Comparison of ENCODE assay signal across 21 cellular contexts in genomic region chr10:132679217-132679595, GRCh38.
A peak's percentile ranks its signal among the peaks of the same experiment; 100 is the strongest.
DNase-seq lines count a peak whose midpoint lies in the region; ATAC-seq and TF ChIP-seq lines count a peak whose summit lies in the region.
"Had no signal": no experiment of that assay in that cellular context is flagged by ENCODE, and none has a peak within 500 bp of the region (broad histone marks: within the 10 kb centered on the region; RNA-seq: fewer than 3 reads in every experiment).

No MANE protein-coding gene starts in this region.

- no peak for TF ChIP-seq CTCF in Caco-2 (IDR thresholded peaks at IDR 0.05; ENCODE audit: insufficient read depth in 1 of 2, low read depth in 1 of 2, low read length in 1 of 2, severe bottlenecking in 1 of 2, unreplicated experiment in 1 of 2)
- no peak for TF ChIP-seq CTCF in left lung (IDR thresholded peaks at IDR 0.05)
- no peak for TF ChIP-seq CTCF in suprapubic skin (IDR thresholded peaks at IDR 0.05)

- POLR2A ChIA-PET in activated CD4-positive, alpha-beta T cell treated with anti-CD3 and anti-CD28 coated beads for 36 hours (lab: Charles Lee) = no interaction called here
- POLR2A ChIA-PET in Caco-2 (lab: Charles Lee) = no interaction called here

- H3K27me3 ChIP-seq in Caco-2 (replicated peaks; ENCODE audit: control insufficient read depth, insufficient read depth, low read length) (no peaks in the 10 kb centered on the region), left lung (no peaks in the 10 kb centered on the region), suprapubic skin (no peaks in the 10 kb centered on the region)
- H3K27me3 ChIP-seq in effector memory CD4-positive, alpha-beta T cell (replicated peaks; ENCODE audit: control insufficient read depth, insufficient read depth, low read length, poor library complexity, severe bottlenecking) = no peaks in the 10 kb centered on the region

- H3K9me3 Mint-ChIP-seq in activated CD4-positive, alpha-beta T cell treated with anti-CD3 and anti-CD28 coated beads for 36 hours (ENCODE audit: low read depth) = no peaks in the 10 kb centered on the region
- H3K9me3 Mint-ChIP-seq in Caco-2 (ENCODE audit: unreplicated experiment) = no peaks in the 10 kb centered on the region
- H3K9me3 Mint-ChIP-seq: activated T-cell treated with anti-CD3 and anti-CD28 coated beads, Interleukin-2, amount 50 U/mL, for 4 hours had no signal

- TF ChIP-seq POLR2A in suprapubic skin (IDR thresholded peaks at IDR 0.05) = no peak

- H3K4me3 Mint-ChIP-seq in activated CD4-positive, alpha-beta T cell treated with anti-CD3 and anti-CD28 coated beads for 36 hours = no peak overlapping the region
- no peak overlapping the region for H3K4me3 Mint-ChIP-seq in Caco-2 (ENCODE audit: unreplicated experiment)
- H3K4me3 Mint-ChIP-seq: activated T-cell treated with anti-CD3 and anti-CD28 coated beads, Interleukin-2, amount 50 U/mL, for 4 hours; CD4-positive, CD25-positive, alpha-beta regulatory T cell had no signal

- H3K27me3 Mint-ChIP-seq in activated CD4-positive, alpha-beta T cell treated with anti-CD3 and anti-CD28 coated beads for 36 hours = no peaks in the 10 kb centered on the region
- H3K27me3 Mint-ChIP-seq in Caco-2 (ENCODE audit: insufficient read depth, unreplicated experiment) = no peaks in the 10 kb centered on the region
- H3K27me3 Mint-ChIP-seq: CD4-positive, CD25-positive, alpha-beta regulatory T cell had no signal

- peaks cover 1% of the 10 kb centered on the region; the same call in 1 of the 2 replicates for H3K36me3 ChIP-seq in Caco-2 (ENCODE audit: control insufficient read depth, insufficient read depth, low read length)
- H3K36me3 ChIP-seq in left lung = no peaks in the 10 kb centered on the region
- H3K36me3 ChIP-seq in suprapubic skin = no peaks in the 10 kb centered on the region
- no peaks in the 10 kb centered on the region for H3K36me3 ChIP-seq in effector memory CD4-positive, alpha-beta T cell (ENCODE audit: control insufficient read depth, insufficient read depth, low read length)

- H3K4me1 Mint-ChIP-seq in activated CD4-positive, alpha-beta T cell treated with anti-CD3 and anti-CD28 coated beads for 36 hours = peaks cover 8% of the 10 kb centered on the region
- H3K4me1 Mint-ChIP-seq in Caco-2 (ENCODE audit: low read depth, unreplicated experiment) = no peaks in the 10 kb centered on the region

- H3K27ac Mint-ChIP-seq in activated CD4-positive, alpha-beta T cell treated with anti-CD3 and anti-CD28 coated beads for 36 hours = no peak overlapping the region
- H3K27ac Mint-ChIP-seq in Caco-2 (ENCODE audit: unreplicated experiment) = peak overlapping the region; percentile 45

- H3K27ac ChIP-seq in left lung = no peak overlapping the region
- no peak overlapping the region for H3K27ac ChIP-seq in suprapubic skin
- no peak overlapping the region for H3K27ac ChIP-seq in effector memory CD4-positive, alpha-beta T cell (ENCODE audit: insufficient read depth, low read length, poor library complexity, severe bottlenecking)
- H3K27ac ChIP-seq: KMS-11, skin epidermis had no signal

- H3K36me3 Mint-ChIP-seq in activated CD4-positive, alpha-beta T cell treated with anti-CD3 and anti-CD28 coated beads for 36 hours (ENCODE audit: low read depth) = peaks cover 3% of the 10 kb centered on the region
- peaks cover 17% of the 10 kb centered on the region for H3K36me3 Mint-ChIP-seq in Caco-2 (ENCODE audit: insufficient read depth, unreplicated experiment)

- H3K4me3 ChIP-seq in Caco-2 (ENCODE audit: low read depth, low read length) (no peak overlapping the region), left lung (no peak overlapping the region), suprapubic skin (no peak overlapping the region)
- H3K4me3 ChIP-seq in effector memory CD4-positive, alpha-beta T cell (ENCODE audit: insufficient read depth, low read depth, low read length, poor library complexity, severe bottlenecking) = no peak overlapping the region
- H3K4me3 ChIP-seq: skin epidermis had no signal

- WGBS in suprapubic skin = 97% methylated on average over 10 of the region's 10 CpGs

- TF ChIP-seq EP300 in suprapubic skin (IDR thresholded peaks at IDR 0.05) = no peak

- ATAC-seq in activated CD4-positive, alpha-beta T cell treated with anti-CD3 and anti-CD28 coated beads for 36 hours = no peak
- no peak for ATAC-seq in left lung
- ATAC-seq: activated T-cell treated with anti-CD3 and anti-CD28 coated beads, Interleukin-2, amount 50 U/mL, for 4 hours; left cardiac atrium had no signal

- intact Hi-C loops in activated CD4-positive, alpha-beta T cell treated with anti-CD3 and anti-CD28 coated beads for 36 hours (cut with DNase I, micrococcal nuclease) = no loop called here
- intact Hi-C loops in Caco-2 (cut with micrococcal nuclease; ENCODE audit: unreplicated experiment) (no loop called here), left lung (cut with DNase I) (no loop called here)

- peak; percentile 3 for DNase-seq in activated CD4-positive, alpha-beta T cell treated with anti-CD3 and anti-CD28 coated beads for 36 hours
- no peak for DNase-seq in activated CD4-positive, alpha-beta T cell treated with anti-CD3 and anti-CD28 coated beads, Interleukin-2, amount 50 U/mL, for 1 hour
- DNase-seq in Caco-2 = peak in 1 of 2 experiments; percentile 25
- DNase-seq in left lung = peak; percentile 21 to 58
- DNase-seq in suprapubic skin (ENCODE audit: low spot score in 2 of 2) = peak; percentile 25 to 40
- no peak for DNase-seq in GDM1 (lab: John Stamatoyannopoulos, UW)
- no peak for DNase-seq in stimulated activated naive CD4-positive, alpha-beta T cell treated with Interleukin-2 at 50 U/mL for 16 hours (lab: John Stamatoyannopoulos, UW)
- DNase-seq in effector memory CD4-positive, alpha-beta T cell = no peak
- DNase-seq: 8988T; activated CD4-positive, CD25-positive, alpha-beta regulatory T cell treated with anti-CD3 and anti-CD28 coated beads, Interleukin-2, amount 50 U/mL, for 72 hours; activated naive CD4-positive, alpha-beta T cell treated with Interleukin-2 at 50 U/mL for 16 hours; activated T-cell treated with anti-CD3 and anti-CD28 coated beads, Interleukin-2, amount 50 U/mL, for 4 hours; CD4-positive, CD25-positive, alpha-beta regulatory T cell; mesendoderm; MM.1S; NCI-H2029; NCI-H345; nucleus accumbens had no signal

- H3K9me3 ChIP-seq in Caco-2 = no peaks in the 10 kb centered on the region
- no peaks in the 10 kb centered on the region for H3K9me3 ChIP-seq in left lung
- H3K9me3 ChIP-seq in suprapubic skin = no peaks in the 10 kb centered on the region
- H3K9me3 ChIP-seq in effector memory CD4-positive, alpha-beta T cell (ENCODE audit: control insufficient read depth, low read length) = no peaks in the 10 kb centered on the region

- H3K4me1 ChIP-seq in Caco-2 (peaks cover 1% of the 10 kb centered on the region; the same call in 1 of the 2 replicates), left lung (peaks cover 0 to 4% of the 10 kb centered on the region in 2 donors), suprapubic skin (no peaks in the 10 kb centered on the region)
- no peaks in the 10 kb centered on the region for H3K4me1 ChIP-seq in effector memory CD4-positive, alpha-beta T cell (ENCODE audit: control insufficient read depth, insufficient read depth, low read length, poor library complexity, severe bottlenecking)

- no TSS peak for BruUV-seq in Caco-2 (replicated peaks; lab: Mats Ljungman, UMichigan)

- CTCF ChIA-PET in activated CD4-positive, alpha-beta T cell treated with anti-CD3 and anti-CD28 coated beads for 36 hours (lab: Charles Lee) = no interaction called here
- CTCF ChIA-PET in Caco-2 (lab: Charles Lee) = no interaction called here

Comparison
In these comparisons a context has a peak if more than half of its experiments do, and no peak if none do; other contexts are left out.
1. DNase-seq: peak in activated CD4-positive, alpha-beta T cell treated with anti-CD3 and anti-CD28 coated beads for 36 hours (single experiment), left lung (2 of 2) and suprapubic skin (2 of 2); none in activated CD4-positive, alpha-beta T cell treated with anti-CD3 and anti-CD28 coated beads, Interleukin-2, amount 50 U/mL, for 1 hour (single experiment), GDM1 (single experiment), stimulated activated naive CD4-positive, alpha-beta T cell treated with Interleukin-2 at 50 U/mL for 16 hours (single experiment) and effector memory CD4-positive, alpha-beta T cell (0 of 3).